ENCODE assay signal across 9 cellular contexts in the genomic region with DNA sequence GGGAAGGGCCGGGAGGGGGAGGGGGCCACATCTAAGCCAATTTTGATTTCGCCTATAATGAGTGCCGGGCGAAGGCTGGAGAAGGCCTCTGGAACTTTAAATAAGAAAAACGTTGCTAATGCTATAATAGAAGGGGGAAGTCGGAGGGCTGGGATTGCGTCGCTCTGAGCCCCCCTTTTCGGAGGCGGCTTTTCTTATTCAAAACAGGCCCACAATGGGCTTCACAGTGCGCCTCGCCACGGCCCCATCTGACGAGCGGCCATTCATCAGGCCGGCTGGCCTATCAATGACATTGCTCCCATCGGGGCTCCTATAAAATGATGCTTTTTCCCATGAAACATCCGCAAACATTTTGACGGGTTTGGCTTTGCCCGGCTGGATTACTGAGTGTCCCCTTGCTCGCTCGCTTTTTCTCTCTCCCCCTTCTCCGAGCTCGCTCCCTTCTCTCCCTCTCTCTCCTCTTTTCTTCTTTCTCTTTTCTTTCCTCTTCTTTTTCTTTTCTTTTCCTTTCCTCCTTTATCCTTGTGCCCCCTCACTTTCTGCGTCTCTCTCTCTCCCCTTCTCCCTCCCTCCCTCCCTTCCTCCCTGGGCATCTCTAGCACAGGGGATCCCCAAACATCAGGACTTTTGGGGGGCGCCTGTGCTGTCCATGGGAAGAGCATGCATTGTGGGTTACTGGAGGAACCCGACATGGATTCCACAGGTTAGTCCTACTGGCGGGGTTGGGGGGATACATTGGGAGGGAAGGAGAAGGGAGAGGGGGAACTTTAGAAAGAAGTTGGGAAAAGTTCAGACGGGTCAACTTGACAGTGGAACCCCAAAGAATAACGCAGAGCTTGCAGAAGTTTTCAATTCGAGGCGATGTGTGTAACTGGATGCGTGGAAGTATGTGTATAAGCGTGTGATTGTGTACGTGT. TPM values are rescaled to one million over a fixed set of nuclear protein-coding genes. Genes with fewer than 3 reads are reported as not detected.
DNase-seq lines count a peak whose midpoint lies in the region; TF ChIP-seq lines count a peak whose summit lies in the region.
"Had no signal": no experiment of that assay in that cellular context is flagged by ENCODE, and none has a peak within 500 bp of the region (broad histone marks: within the 10 kb centered on the region; RNA-seq: fewer than 3 reads in every experiment).

A gene (plus strand): TSS at position 344 of the 917 bp plus-strand sequence. CDS start 317 bp downstream, at position 661.

- H3F3A ChIP-seq in smooth muscle cell (ENCODE audit: low read depth), result no peaks in the 10 kb centered on the region

- peaks cover 84% of the 10 kb centered on the region for H3K27me3 Mint-ChIP-seq in activated CD4-positive, alpha-beta memory T cell treated with anti-CD3 and anti-CD28 coated beads, Interleukin-2, amount 10 ng/mL, durations not matched to agents 7 days and 5 days

- H3K4me3 ChIP-seq in iPS DF 6.9 (ENCODE audit: low read length), result peak within 1 kb of the TSS; percentile 21; the same call in 1 of the 2 replicates
- peak within 1 kb of the TSS; percentile 44 for H3K4me3 ChIP-seq in smooth muscle cell

- H3K36me3 Mint-ChIP-seq in activated CD4-positive, alpha-beta memory T cell treated with anti-CD3 and anti-CD28 coated beads, Interleukin-2, amount 10 ng/mL, durations not matched to agents 7 days and 5 days (ENCODE audit: low read depth), result peaks cover 2% of the 10 kb centered on the region

- H3K9me3 ChIP-seq in iPS DF 6.9 (ENCODE audit: control insufficient read depth, insufficient read depth, low read length), result no peaks in the 10 kb centered on the region
- H3K9me3 ChIP-seq in smooth muscle cell (replicated peaks; ENCODE audit: low read depth), result no peaks in the 10 kb centered on the region
- H3K9me3 ChIP-seq: BE2C had no signal

- peaks cover 71% of the 10 kb centered on the region for H3K27me3 ChIP-seq in iPS DF 6.9 (ENCODE audit: control insufficient read depth, insufficient read depth, low read length)
- H3K27me3 ChIP-seq in smooth muscle cell (ENCODE audit: low read depth), result peaks cover 100% of the 10 kb centered on the region

- no peaks in the 10 kb centered on the region for H3K9me3 Mint-ChIP-seq in activated CD4-positive, alpha-beta memory T cell treated with anti-CD3 and anti-CD28 coated beads, Interleukin-2, amount 10 ng/mL, durations not matched to agents 7 days and 5 days

- H2AFZ ChIP-seq in smooth muscle cell (ENCODE audit: low read depth), result no peak within 1 kb of the TSS

- H3K4me1 ChIP-seq in iPS DF 6.9 (ENCODE audit: control insufficient read depth, insufficient read depth, low read length), result 0 out of 2 replicates have a peak, but pooled peaks cover 1% of the 10 kb centered on the region
- H3K4me1 ChIP-seq in smooth muscle cell (ENCODE audit: low read depth), result peaks cover 65% of the 10 kb centered on the region
- H3K4me1 ChIP-seq: BE2C had no signal

- H3K4me1 Mint-ChIP-seq in activated CD4-positive, alpha-beta memory T cell treated with anti-CD3 and anti-CD28 coated beads, Interleukin-2, amount 10 ng/mL, durations not matched to agents 7 days and 5 days, result peaks cover 28% of the 10 kb centered on the region

- no peak for TF ChIP-seq CTCF in smooth muscle cell (IDR thresholded peaks at IDR 0.05; ENCODE audit: borderline replicate concordance, insufficient read depth, poor library complexity, severe bottlenecking)

- no peak within 1 kb of the TSS for H3K27ac ChIP-seq in iPS DF 6.9 (ENCODE audit: low read length)
- H3K27ac ChIP-seq in smooth muscle cell (ENCODE audit: low read depth), result no peak within 1 kb of the TSS

- H4K20me1 ChIP-seq in smooth muscle cell (ENCODE audit: low read depth), result no peaks in the 10 kb centered on the region

- H3K79me2 ChIP-seq in smooth muscle cell (ENCODE audit: low read depth), result no peaks in the 10 kb centered on the region

- H3K4me3 Mint-ChIP-seq in activated CD4-positive, alpha-beta memory T cell treated with anti-CD3 and anti-CD28 coated beads, Interleukin-2, amount 10 ng/mL, durations not matched to agents 7 days and 5 days, result peak within 1 kb of the TSS; percentile 24

- H3K9ac ChIP-seq in smooth muscle cell (ENCODE audit: low read depth), result no peak within 1 kb of the TSS

- H3K4me2 ChIP-seq in smooth muscle cell, result peak within 1 kb of the TSS; percentile 84

- DNase-seq in NCI-H2081 (lab: John Stamatoyannopoulos, UW) (peak; percentile 24 to 41), NCI-H2081 treated with DMSO at 0.1 percent for 48 hours (lab: John Stamatoyannopoulos, UW) (no peak), iPS DF 6.9 (ENCODE audit: low read depth, low spot score) (no peak), smooth muscle cell (lab: John Stamatoyannopoulos, UW; ENCODE audit: unreplicated experiment) (no peak), OCI-M2 (lab: John Stamatoyannopoulos, UW; ENCODE audit: unreplicated experiment) (no peak), SKM-1 (lab: John Stamatoyannopoulos, UW; ENCODE audit: unreplicated experiment) (no peak)
- no peak for DNase-seq in activated CD4-positive, alpha-beta memory T cell treated with anti-CD3 and anti-CD28 coated beads, Interleukin-2, amount 10 ng/mL, durations not matched to agents 7 days and 5 days
- no peak for DNase-seq in stimulated activated CD4-positive, alpha-beta T cell treated with anti-CD3 and anti-CD28 coated beads, Interleukin-4, amount 100 ng/mL, for 24 hours
- DNase-seq: BE2C had no signal

- H3K36me3 ChIP-seq in iPS DF 6.9 (ENCODE audit: control insufficient read depth, insufficient read depth, low read length) (no peaks in the 10 kb centered on the region), smooth muscle cell (ENCODE audit: low read depth) (no peaks in the 10 kb centered on the region)
- H3K36me3 ChIP-seq: BE2C had no signal

- no CpG with 5 or more reads among the region's 35 CpGs for WGBS in iPS DF 6.9 (ENCODE audit: insufficient coverage, insufficient read length)
- WGBS in smooth muscle cell (ENCODE audit: low lambda C conversion rate), result under 1% methylated on average over 29 of the region's 35 CpGs

- POLR2A ChIA-PET in activated CD4-positive, alpha-beta memory T cell treated with anti-CD3 and anti-CD28 coated beads, Interleukin-2, amount 10 ng/mL, durations not matched to agents 7 days and 5 days (lab: Charles Lee), result no interaction called here

- CTCF ChIA-PET in activated CD4-positive, alpha-beta memory T cell treated with anti-CD3 and anti-CD28 coated beads, Interleukin-2, amount 10 ng/mL, durations not matched to agents 7 days and 5 days (lab: Charles Lee), result no interaction called here

- H3K27ac Mint-ChIP-seq in activated CD4-positive, alpha-beta memory T cell treated with anti-CD3 and anti-CD28 coated beads, Interleukin-2, amount 10 ng/mL, durations not matched to agents 7 days and 5 days, result no peak within 1 kb of the TSS

RNA-seq across cellular contexts. Expression of the gene that starts here (rescaled TPM):
- not detected for total RNA-seq in activated CD4-positive, alpha-beta memory T cell treated with anti-CD3 and anti-CD28 coated beads, Interleukin-2, amount 10 ng/mL, durations not matched to agents 7 days and 5 days
- total RNA-seq in smooth muscle cell, result not detected in 2 replicates
- not detected in 2 replicates for polyA plus RNA-seq in smooth muscle cell

Comparison
In these comparisons a context has a peak if more than half of its experiments do, and no peak if none do; other contexts are left out.
1. DNase-seq: peak in NCI-H2081 (2 of 2); none in NCI-H2081 treated with DMSO at 0.1 percent for 48 hours (single experiment), activated CD4-positive, alpha-beta memory T cell treated with anti-CD3 and anti-CD28 coated beads, Interleukin-2, amount 10 ng/mL, durations not matched to agents 7 days and 5 days (single experiment), iPS DF 6.9 (single experiment), smooth muscle cell (single experiment), stimulated activated CD4-positive, alpha-beta T cell treated with anti-CD3 and anti-CD28 coated beads, Interleukin-4, amount 100 ng/mL, for 24 hours (single experiment), OCI-M2 (single experiment) and SKM-1 (single experiment).